In genomic region chr20:57675773-57676172, GRCh38 we compare ENCODE assay signal across 25 cellular contexts. TPM values are rescaled to one million over a fixed set of nuclear protein-coding genes. Genes with fewer than 3 reads are reported as not detected.
"Had no signal": no experiment of that assay in that cellular context is flagged by ENCODE, and none has a peak within 500 bp of the region (broad histone marks: within the 10 kb centered on the region; RNA-seq: fewer than 3 reads in every experiment).

No MANE protein-coding gene starts in this region.

- H3K4me3 Mint-ChIP-seq: neural crest cell had no signal

- H3K9me3 ChIP-seq: esophagus muscularis mucosa, gastroesophageal sphincter, heart left ventricle, left ventricle myocardium inferior, psoas muscle, stomach, upper lobe of left lung had no signal

- H3K36me3 ChIP-seq: esophagus muscularis mucosa, gastroesophageal sphincter, heart left ventricle, left ventricle myocardium inferior, stomach, upper lobe of left lung, WERI-Rb-1 had no signal

- H3K4me3 ChIP-seq: esophagus muscularis mucosa, gastroesophageal sphincter, heart left ventricle, left ventricle myocardium inferior, psoas muscle, skin epidermis, stomach, upper lobe of left lung had no signal

- H3K27me3 ChIP-seq: esophagus muscularis mucosa, gastroesophageal sphincter, heart left ventricle, stomach, upper lobe of left lung had no signal

- ATAC-seq: gastroesophageal sphincter, heart left ventricle, psoas muscle, right cardiac atrium had no signal

- H3K9me3 Mint-ChIP-seq: brain, neural crest cell had no signal

- H3K27me3 Mint-ChIP-seq: brain had no signal

- DNase-seq: activated CD4-positive, alpha-beta T cell treated with anti-CD3 and anti-CD28 coated beads, Interleukin-2, amount 50 U/mL, for 48 hours; activated naive CD4-positive, alpha-beta T cell treated with Interleukin-2 at 50 U/mL for 16 hours; cortex of kidney; effector CD4-positive, alpha-beta T cell; heart left ventricle; left ventricle myocardium inferior; mammary epithelial cell; midbrain; psoas muscle; stimulated activated CD4-positive, alpha-beta T cell treated with anti-CD3 and anti-CD28 coated beads, Interleukin-15, amount 100 ng/mL, for 24 hours; stimulated activated CD4-positive, alpha-beta T cell treated with anti-CD3 and anti-CD28 coated beads, Interleukin-2, amount 100 ng/mL, for 48 hours; stomach; T-helper 2 cell; WERI-Rb-1 had no signal

- H3K27ac ChIP-seq: psoas muscle, upper lobe of left lung, WERI-Rb-1 had no signal

RNA-seq across cellular contexts. Expression of gene ZBP1, which starts 55.5 kb away (rescaled TPM):
- total RNA-seq: endothelial cell of umbilical vein, kidney epithelial cell, left ventricle myocardium inferior, mammary epithelial cell, neural crest cell, osteoblast, stomach, temporal lobe had no signal
- polyA plus RNA-seq: endothelial cell of umbilical vein, mammary epithelial cell had no signal
